In the genomic region with DNA sequence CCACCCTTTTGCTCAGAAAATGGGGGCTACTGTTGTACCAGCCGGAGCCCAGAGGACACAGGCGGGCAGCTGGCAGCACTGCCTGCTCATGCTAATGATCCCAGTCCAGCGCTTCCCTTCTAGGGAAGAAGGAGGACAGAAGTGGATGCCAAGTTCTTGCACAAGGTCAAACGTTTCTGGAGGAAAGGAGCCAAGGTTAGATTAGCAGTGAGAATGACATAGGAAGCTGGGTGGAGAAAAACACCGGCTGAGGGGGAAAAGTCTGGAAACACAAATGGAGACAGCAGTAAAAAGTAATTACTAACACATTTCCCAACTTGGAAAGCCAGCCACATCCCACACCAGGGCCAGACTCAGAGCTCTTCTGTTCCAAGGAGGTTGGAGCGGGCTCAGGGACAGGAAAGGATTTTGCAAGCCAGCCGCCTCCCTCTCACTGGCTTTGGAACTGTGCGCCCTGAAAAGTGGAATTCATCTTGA, we compare ENCODE assay signal across 10 cellular contexts.
DNase-seq lines count a peak whose midpoint lies in the region; ATAC-seq and TF ChIP-seq lines count a peak whose summit lies in the region.
"Had no signal": no experiment of that assay in that cellular context is flagged by ENCODE, and none has a peak within 500 bp of the region (broad histone marks: within the 10 kb centered on the region; RNA-seq: fewer than 3 reads in every experiment).

No MANE protein-coding gene starts in this region.

- CTCF ChIA-PET in WTC11 (lab: Charles Lee), result no interaction called here

- H3K4me1 Mint-ChIP-seq in activated naive CD8-positive, alpha-beta T cell (ENCODE audit: low read depth), result peaks cover 30% of the 10 kb centered on the region
- H3K4me1 Mint-ChIP-seq in activated naive CD8-positive, alpha-beta T cell treated with anti-CD3 and anti-CD28 coated beads for 36 hours, result peaks cover 28% of the 10 kb centered on the region
- peaks cover 14% of the 10 kb centered on the region for H3K4me1 Mint-ChIP-seq in WTC11

- intact Hi-C loops in Right ventricle myocardium inferior (cut with DNase I), result loop anchor here (1.0 kb wide), 1 partner anchor 134 kb away; a partner anchor contains a TSS

- H3K36me3 Mint-ChIP-seq in activated naive CD8-positive, alpha-beta T cell, result no peaks in the 10 kb centered on the region
- peaks cover 2% of the 10 kb centered on the region for H3K36me3 Mint-ChIP-seq in activated naive CD8-positive, alpha-beta T cell treated with anti-CD3 and anti-CD28 coated beads for 36 hours
- no peaks in the 10 kb centered on the region for H3K36me3 Mint-ChIP-seq in WTC11

- POLR2A ChIA-PET in WTC11 (lab: Charles Lee), result no interaction called here

- DNase-seq in activated naive CD8-positive, alpha-beta T cell treated with anti-CD3 and anti-CD28 coated beads for 36 hours, result no peak
- DNase-seq in Right ventricle myocardium inferior (ENCODE audit: missing footprints), result peak; percentile 82
- no peak for DNase-seq in omental fat pad (ENCODE audit: low spot score)
- DNase-seq in WTC11 (ENCODE audit: low spot score), result no peak
- DNase-seq in 8988T, result no peak
- DNase-seq in activated gamma-delta T cell (lab: John Stamatoyannopoulos, UW), result no peak
- DNase-seq in iPS-NIHi11 (ENCODE audit: low spot score), result no peak
- DNase-seq: NCI-H1092 treated with DMSO at 0.1 percent for 48 hours had no signal

- H3K4me3 Mint-ChIP-seq in activated naive CD8-positive, alpha-beta T cell, result no peak overlapping the region
- no peak overlapping the region for H3K4me3 Mint-ChIP-seq in activated naive CD8-positive, alpha-beta T cell treated with anti-CD3 and anti-CD28 coated beads for 36 hours
- no peak overlapping the region for H3K4me3 Mint-ChIP-seq in WTC11
- H3K4me3 Mint-ChIP-seq: T-helper 1 cell treated with Interleukin-12 subunit alpha and Interleukin-12 subunit beta and Interleukin-4 antibody, amounts not matched to agents 30 μg/mL and 1 μg/mL, for 36 hours had no signal

- TF ChIP-seq CTCF in omental fat pad (IDR thresholded peaks at IDR 0.05), result no peak
- TF ChIP-seq CTCF in WTC11 (IDR thresholded peaks at IDR 0.05), result no peak

- H3K9me3 Mint-ChIP-seq in activated naive CD8-positive, alpha-beta T cell (ENCODE audit: low read depth), result peaks cover 2% of the 10 kb centered on the region
- peaks cover 4% of the 10 kb centered on the region for H3K9me3 Mint-ChIP-seq in activated naive CD8-positive, alpha-beta T cell treated with anti-CD3 and anti-CD28 coated beads for 36 hours
- H3K9me3 Mint-ChIP-seq in WTC11, result 0 out of 2 replicates have a peak, but pooled peaks cover 4% of the 10 kb centered on the region
- H3K9me3 Mint-ChIP-seq: T-helper 1 cell treated with Interleukin-12 subunit alpha and Interleukin-12 subunit beta and Interleukin-4 antibody, amounts not matched to agents 30 μg/mL and 1 μg/mL, for 36 hours had no signal

- H3K27me3 Mint-ChIP-seq in activated naive CD8-positive, alpha-beta T cell, result no peaks in the 10 kb centered on the region
- H3K27me3 Mint-ChIP-seq in activated naive CD8-positive, alpha-beta T cell treated with anti-CD3 and anti-CD28 coated beads for 36 hours, result no peaks in the 10 kb centered on the region
- H3K27me3 Mint-ChIP-seq in WTC11 (ENCODE audit: low read depth), result no peaks in the 10 kb centered on the region

- peak; percentile 94 for ATAC-seq in Right ventricle myocardium inferior
- peak; percentile 87 for ATAC-seq in omental fat pad (ENCODE audit: low FRiP score)
- ATAC-seq in WTC11, result no peak

- H3K27ac Mint-ChIP-seq in activated naive CD8-positive, alpha-beta T cell, result peak overlapping the region; percentile 65
- H3K27ac Mint-ChIP-seq in activated naive CD8-positive, alpha-beta T cell treated with anti-CD3 and anti-CD28 coated beads for 36 hours, result no peak overlapping the region
- no peak overlapping the region for H3K27ac Mint-ChIP-seq in WTC11
- H3K27ac Mint-ChIP-seq: T-helper 1 cell treated with Interleukin-12 subunit alpha and Interleukin-12 subunit beta and Interleukin-4 antibody, amounts not matched to agents 30 μg/mL and 1 μg/mL, for 36 hours had no signal

TF ChIP-seq in WTC11, 78 proteins besides CTCF, POLR2A, EP300 and RAD21:
- TF ChIP-seq, protein P1, sequence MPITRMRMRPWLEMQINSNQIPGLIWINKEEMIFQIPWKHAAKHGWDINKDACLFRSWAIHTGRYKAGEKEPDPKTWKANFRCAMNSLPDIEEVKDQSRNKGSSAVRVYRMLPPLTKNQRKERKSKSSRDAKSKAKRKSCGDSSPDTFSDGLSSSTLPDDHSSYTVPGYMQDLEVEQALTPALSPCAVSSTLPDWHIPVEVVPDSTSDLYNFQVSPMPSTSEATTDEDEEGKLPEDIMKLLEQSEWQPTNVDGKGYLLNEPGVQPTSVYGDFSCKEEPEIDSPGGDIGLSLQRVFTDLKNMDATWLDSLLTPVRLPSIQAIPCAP (CRISPR knock-in tag; IDR thresholded peaks at IDR 0.05), result no peak
- TF ChIP-seq, protein P2, sequence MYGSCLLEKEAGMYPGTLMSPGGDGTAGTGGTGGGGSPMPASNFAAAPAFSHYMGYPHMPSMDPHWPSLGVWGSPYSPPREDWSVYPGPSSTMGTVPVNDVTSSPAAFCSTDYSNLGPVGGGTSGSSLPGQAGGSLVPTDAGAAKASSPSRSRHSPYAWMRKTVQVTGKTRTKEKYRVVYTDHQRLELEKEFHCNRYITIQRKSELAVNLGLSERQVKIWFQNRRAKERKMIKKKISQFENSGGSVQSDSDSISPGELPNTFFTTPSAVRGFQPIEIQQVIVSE (CRISPR knock-in tag; IDR thresholded peaks at IDR 0.05; ENCODE audit: borderline replicate concordance), result no peak
- TF ChIP-seq CREB1 (CRISPR knock-in tag; IDR thresholded peaks at IDR 0.05) (no peak), NFYB (CRISPR knock-in tag; conservative IDR thresholded peaks at IDR 0.05; ENCODE audit: low read depth) (no peak), ZNF219 (CRISPR knock-in tag; IDR thresholded peaks at IDR 0.05; ENCODE audit: borderline replicate concordance) (no peak), SMAD4 (CRISPR knock-in tag; IDR thresholded peaks at IDR 0.05) (no peak), EMX1 (CRISPR knock-in tag; IDR thresholded peaks at IDR 0.05) (no peak), GABPB1 (CRISPR knock-in tag; IDR thresholded peaks at IDR 0.05) (no peak), ZNF138 (CRISPR knock-in tag; conservative IDR thresholded peaks at IDR 0.05) (no peak)
- TF ChIP-seq, protein P3, sequence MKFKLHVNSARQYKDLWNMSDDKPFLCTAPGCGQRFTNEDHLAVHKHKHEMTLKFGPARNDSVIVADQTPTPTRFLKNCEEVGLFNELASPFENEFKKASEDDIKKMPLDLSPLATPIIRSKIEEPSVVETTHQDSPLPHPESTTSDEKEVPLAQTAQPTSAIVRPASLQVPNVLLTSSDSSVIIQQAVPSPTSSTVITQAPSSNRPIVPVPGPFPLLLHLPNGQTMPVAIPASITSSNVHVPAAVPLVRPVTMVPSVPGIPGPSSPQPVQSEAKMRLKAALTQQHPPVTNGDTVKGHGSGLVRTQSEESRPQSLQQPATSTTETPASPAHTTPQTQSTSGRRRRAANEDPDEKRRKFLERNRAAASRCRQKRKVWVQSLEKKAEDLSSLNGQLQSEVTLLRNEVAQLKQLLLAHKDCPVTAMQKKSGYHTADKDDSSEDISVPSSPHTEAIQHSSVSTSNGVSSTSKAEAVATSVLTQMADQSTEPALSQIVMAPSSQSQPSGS (CRISPR knock-in tag; IDR thresholded peaks at IDR 0.05; ENCODE audit: borderline replicate concordance, low read depth), result no peak
